1 cellular context compared by ENCODE assay signal in genomic region chr1:94961582-94961981, GRCh38.
TF ChIP-seq lines count a peak whose summit lies in the region.

No MANE protein-coding gene starts in this region.

TF ChIP-seq in HepG2, 621 proteins besides CTCF, POLR2A, EP300 and RAD21 (continued from another document and continues in another):
- TF ChIP-seq, protein P1, sequence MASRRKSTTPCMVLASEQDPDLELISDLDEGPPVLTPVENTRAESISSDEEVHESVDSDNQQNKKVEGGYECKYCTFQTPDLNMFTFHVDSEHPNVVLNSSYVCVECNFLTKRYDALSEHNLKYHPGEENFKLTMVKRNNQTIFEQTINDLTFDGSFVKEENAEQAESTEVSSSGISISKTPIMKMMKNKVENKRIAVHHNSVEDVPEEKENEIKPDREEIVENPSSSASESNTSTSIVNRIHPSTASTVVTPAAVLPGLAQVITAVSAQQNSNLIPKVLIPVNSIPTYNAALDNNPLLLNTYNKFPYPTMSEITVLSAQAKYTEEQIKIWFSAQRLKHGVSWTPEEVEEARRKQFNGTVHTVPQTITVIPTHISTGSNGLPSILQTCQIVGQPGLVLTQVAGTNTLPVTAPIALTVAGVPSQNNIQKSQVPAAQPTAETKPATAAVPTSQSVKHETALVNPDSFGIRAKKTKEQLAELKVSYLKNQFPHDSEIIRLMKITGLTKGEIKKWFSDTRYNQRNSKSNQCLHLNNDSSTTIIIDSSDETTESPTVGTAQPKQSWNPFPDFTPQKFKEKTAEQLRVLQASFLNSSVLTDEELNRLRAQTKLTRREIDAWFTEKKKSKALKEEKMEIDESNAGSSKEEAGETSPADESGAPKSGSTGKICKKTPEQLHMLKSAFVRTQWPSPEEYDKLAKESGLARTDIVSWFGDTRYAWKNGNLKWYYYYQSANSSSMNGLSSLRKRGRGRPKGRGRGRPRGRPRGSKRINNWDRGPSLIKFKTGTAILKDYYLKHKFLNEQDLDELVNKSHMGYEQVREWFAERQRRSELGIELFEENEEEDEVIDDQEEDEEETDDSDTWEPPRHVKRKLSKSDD (CRISPR knock-in tag; IDR thresholded peaks at IDR 0.05; ENCODE audit: low read depth), result no peak
- TF ChIP-seq AHR (CRISPR knock-in tag; IDR thresholded peaks at IDR 0.05), result no peak
- peak; percentile 50 for TF ChIP-seq HNF4A (CRISPR knock-in tag; IDR thresholded peaks at IDR 0.05)
- no peak for TF ChIP-seq ZSCAN22 (CRISPR knock-in tag; IDR thresholded peaks at IDR 0.05)
- no peak for TF ChIP-seq ZFP1 (CRISPR knock-in tag; IDR thresholded peaks at IDR 0.05)
- TF ChIP-seq BCL3 (CRISPR knock-in tag; IDR thresholded peaks at IDR 0.05), result no peak
- no peak for TF ChIP-seq ZBTB7B (CRISPR knock-in tag; IDR thresholded peaks at IDR 0.05)
- no peak for TF ChIP-seq ZNF747 (CRISPR knock-in tag; IDR thresholded peaks at IDR 0.05; ENCODE audit: borderline replicate concordance)
- no peak for TF ChIP-seq SMARCC2 (IDR thresholded peaks at IDR 0.05)
- no peak for TF ChIP-seq MYC (CRISPR knock-in tag; IDR thresholded peaks at IDR 0.05; ENCODE audit: borderline replicate concordance)
- TF ChIP-seq ZMYM4 (CRISPR knock-in tag; IDR thresholded peaks at IDR 0.05), result peak; percentile 61; the same call in 1 of the 2 replicates
- TF ChIP-seq ZNF317 (CRISPR knock-in tag; IDR thresholded peaks at IDR 0.05), result no peak
- no peak for TF ChIP-seq RFXAP (CRISPR knock-in tag; IDR thresholded peaks at IDR 0.05; ENCODE audit: borderline replicate concordance)
- no peak for TF ChIP-seq POLR2AphosphoS2 (IDR thresholded peaks at IDR 0.05; ENCODE audit: low read depth, low read length)
- no peak for TF ChIP-seq HNRNPH1 (optimal IDR thresholded peaks at IDR 0.05; ENCODE audit: low read depth, low read length)
- TF ChIP-seq GLI4 (CRISPR knock-in tag; IDR thresholded peaks at IDR 0.05; ENCODE audit: borderline replicate concordance), result no peak
- TF ChIP-seq KLF13 (CRISPR knock-in tag; IDR thresholded peaks at IDR 0.05), result no peak
- no peak for TF ChIP-seq PBX3 (CRISPR knock-in tag; IDR thresholded peaks at IDR 0.05; ENCODE audit: borderline replicate concordance)
- TF ChIP-seq TEAD3 (CRISPR knock-in tag; optimal IDR thresholded peaks at IDR 0.05; ENCODE audit: borderline replicate concordance), result no peak
- TF ChIP-seq, protein P2, sequence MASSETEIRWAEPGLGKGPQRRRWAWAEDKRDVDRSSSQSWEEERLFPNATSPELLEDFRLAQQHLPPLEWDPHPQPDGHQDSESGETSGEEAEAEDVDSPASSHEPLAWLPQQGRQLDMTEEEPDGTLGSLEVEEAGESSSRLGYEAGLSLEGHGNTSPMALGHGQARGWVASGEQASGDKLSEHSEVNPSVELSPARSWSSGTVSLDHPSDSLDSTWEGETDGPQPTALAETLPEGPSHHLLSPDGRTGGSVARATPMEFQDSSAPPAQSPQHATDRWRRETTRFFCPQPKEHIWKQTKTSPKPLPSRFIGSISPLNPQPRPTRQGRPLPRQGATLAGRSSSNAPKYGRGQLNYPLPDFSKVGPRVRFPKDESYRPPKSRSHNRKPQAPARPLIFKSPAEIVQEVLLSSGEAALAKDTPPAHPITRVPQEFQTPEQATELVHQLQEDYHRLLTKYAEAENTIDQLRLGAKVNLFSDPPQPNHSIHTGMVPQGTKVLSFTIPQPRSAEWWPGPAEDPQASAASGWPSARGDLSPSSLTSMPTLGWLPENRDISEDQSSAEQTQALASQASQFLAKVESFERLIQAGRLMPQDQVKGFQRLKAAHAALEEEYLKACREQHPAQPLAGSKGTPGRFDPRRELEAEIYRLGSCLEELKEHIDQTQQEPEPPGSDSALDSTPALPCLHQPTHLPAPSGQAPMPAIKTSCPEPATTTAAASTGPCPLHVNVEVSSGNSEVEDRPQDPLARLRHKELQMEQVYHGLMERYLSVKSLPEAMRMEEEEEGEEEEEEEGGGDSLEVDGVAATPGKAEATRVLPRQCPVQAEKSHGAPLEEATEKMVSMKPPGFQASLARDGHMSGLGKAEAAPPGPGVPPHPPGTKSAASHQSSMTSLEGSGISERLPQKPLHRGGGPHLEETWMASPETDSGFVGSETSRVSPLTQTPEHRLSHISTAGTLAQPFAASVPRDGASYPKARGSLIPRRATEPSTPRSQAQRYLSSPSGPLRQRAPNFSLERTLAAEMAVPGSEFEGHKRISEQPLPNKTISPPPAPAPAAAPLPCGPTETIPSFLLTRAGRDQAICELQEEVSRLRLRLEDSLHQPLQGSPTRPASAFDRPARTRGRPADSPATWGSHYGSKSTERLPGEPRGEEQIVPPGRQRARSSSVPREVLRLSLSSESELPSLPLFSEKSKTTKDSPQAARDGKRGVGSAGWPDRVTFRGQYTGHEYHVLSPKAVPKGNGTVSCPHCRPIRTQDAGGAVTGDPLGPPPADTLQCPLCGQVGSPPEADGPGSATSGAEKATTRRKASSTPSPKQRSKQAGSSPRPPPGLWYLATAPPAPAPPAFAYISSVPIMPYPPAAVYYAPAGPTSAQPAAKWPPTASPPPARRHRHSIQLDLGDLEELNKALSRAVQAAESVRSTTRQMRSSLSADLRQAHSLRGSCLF (CRISPR knock-in tag; IDR thresholded peaks at IDR 0.05; ENCODE audit: borderline replicate concordance), result no peak
- no peak for TF ChIP-seq HOXA7 (CRISPR knock-in tag; IDR thresholded peaks at IDR 0.05)
- TF ChIP-seq BCL6 (CRISPR knock-in tag; IDR thresholded peaks at IDR 0.05), result peak; percentile 44; the same call in 1 of the 2 replicates
- TF ChIP-seq, protein P3, sequence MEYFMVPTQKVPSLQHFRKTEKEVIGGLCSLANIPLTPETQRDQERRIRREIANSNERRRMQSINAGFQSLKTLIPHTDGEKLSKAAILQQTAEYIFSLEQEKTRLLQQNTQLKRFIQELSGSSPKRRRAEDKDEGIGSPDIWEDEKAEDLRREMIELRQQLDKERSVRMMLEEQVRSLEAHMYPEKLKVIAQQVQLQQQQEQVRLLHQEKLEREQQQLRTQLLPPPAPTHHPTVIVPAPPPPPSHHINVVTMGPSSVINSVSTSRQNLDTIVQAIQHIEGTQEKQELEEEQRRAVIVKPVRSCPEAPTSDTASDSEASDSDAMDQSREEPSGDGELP (IDR thresholded peaks at IDR 0.05; ENCODE audit: borderline replicate concordance, low read depth), result no peak
- no peak for TF ChIP-seq TCF12 (IDR thresholded peaks at IDR 0.05)
- no peak for TF ChIP-seq TCF12 (CRISPR knock-in tag; IDR thresholded peaks at IDR 0.05)
- TF ChIP-seq ATF6 (CRISPR knock-in tag; conservative IDR thresholded peaks at IDR 0.05), result no peak
- TF ChIP-seq ZNF776 (CRISPR knock-in tag; IDR thresholded peaks at IDR 0.05), result no peak
- no peak for TF ChIP-seq HHEX (CRISPR knock-in tag; IDR thresholded peaks at IDR 0.05)
- no peak for TF ChIP-seq PITX1 (CRISPR knock-in tag; IDR thresholded peaks at IDR 0.05)
- TF ChIP-seq YEATS4 (CRISPR knock-in tag; IDR thresholded peaks at IDR 0.05; ENCODE audit: borderline replicate concordance), result no peak
- no peak for TF ChIP-seq WIZ (CRISPR knock-in tag; IDR thresholded peaks at IDR 0.05)
- TF ChIP-seq CBX5 (CRISPR knock-in tag; IDR thresholded peaks at IDR 0.05; ENCODE audit: borderline replicate concordance), result no peak
- no peak for TF ChIP-seq MAZ (IDR thresholded peaks at IDR 0.05; ENCODE audit: borderline replicate concordance, low read depth, low read length)
- no peak for TF ChIP-seq MAZ (CRISPR knock-in tag; IDR thresholded peaks at IDR 0.05; ENCODE audit: low read depth)
- 0 out of 2 replicates have a peak, but pooled peaks have one; percentile 44 for TF ChIP-seq IKZF5 (CRISPR knock-in tag; IDR thresholded peaks at IDR 0.05)
- no peak for TF ChIP-seq U2AF2 (IDR thresholded peaks at IDR 0.05; ENCODE audit: low read depth, low read length)
- no peak for TF ChIP-seq ZNF558 (CRISPR knock-in tag; IDR thresholded peaks at IDR 0.05; ENCODE audit: borderline replicate concordance)
- TF ChIP-seq CEBPG (CRISPR knock-in tag; IDR thresholded peaks at IDR 0.05), result no peak; the same call in 1 of the 2 replicates
- TF ChIP-seq ZNF761 (CRISPR knock-in tag; conservative IDR thresholded peaks at IDR 0.05), result no peak
- TF ChIP-seq RARA (CRISPR knock-in tag; IDR thresholded peaks at IDR 0.05), result peak; percentile 75
- TF ChIP-seq, protein P4, sequence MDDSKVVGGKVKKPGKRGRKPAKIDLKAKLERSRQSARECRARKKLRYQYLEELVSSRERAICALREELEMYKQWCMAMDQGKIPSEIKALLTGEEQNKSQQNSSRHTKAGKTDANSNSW (CRISPR knock-in tag; IDR thresholded peaks at IDR 0.05; ENCODE audit: borderline replicate concordance), result no peak
- TF ChIP-seq LCORL (IDR thresholded peaks at IDR 0.05), result no peak
- TF ChIP-seq LCORL (CRISPR knock-in tag; IDR thresholded peaks at IDR 0.05), result no peak
- no peak for TF ChIP-seq ZNF326 (CRISPR knock-in tag; IDR thresholded peaks at IDR 0.05; ENCODE audit: borderline replicate concordance)
- no peak for TF ChIP-seq ZNF563 (CRISPR knock-in tag; IDR thresholded peaks at IDR 0.05)
- TF ChIP-seq, protein P5, sequence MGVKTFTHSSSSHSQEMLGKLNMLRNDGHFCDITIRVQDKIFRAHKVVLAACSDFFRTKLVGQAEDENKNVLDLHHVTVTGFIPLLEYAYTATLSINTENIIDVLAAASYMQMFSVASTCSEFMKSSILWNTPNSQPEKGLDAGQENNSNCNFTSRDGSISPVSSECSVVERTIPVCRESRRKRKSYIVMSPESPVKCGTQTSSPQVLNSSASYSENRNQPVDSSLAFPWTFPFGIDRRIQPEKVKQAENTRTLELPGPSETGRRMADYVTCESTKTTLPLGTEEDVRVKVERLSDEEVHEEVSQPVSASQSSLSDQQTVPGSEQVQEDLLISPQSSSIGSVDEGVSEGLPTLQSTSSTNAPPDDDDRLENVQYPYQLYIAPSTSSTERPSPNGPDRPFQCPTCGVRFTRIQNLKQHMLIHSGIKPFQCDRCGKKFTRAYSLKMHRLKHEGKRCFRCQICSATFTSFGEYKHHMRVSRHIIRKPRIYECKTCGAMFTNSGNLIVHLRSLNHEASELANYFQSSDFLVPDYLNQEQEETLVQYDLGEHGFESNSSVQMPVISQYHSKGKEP (CRISPR knock-in tag; IDR thresholded peaks at IDR 0.05), result no peak
- TF ChIP-seq JARID2 (CRISPR knock-in tag; IDR thresholded peaks at IDR 0.05; ENCODE audit: insufficient replicate concordance), result no peak
- no peak for TF ChIP-seq GATAD1 (CRISPR knock-in tag; IDR thresholded peaks at IDR 0.05)
- TF ChIP-seq IKZF4 (CRISPR knock-in tag; IDR thresholded peaks at IDR 0.05; ENCODE audit: borderline replicate concordance, low read depth, not compliant biosample characterization), result no peak
- TF ChIP-seq PAF1 (CRISPR knock-in tag; IDR thresholded peaks at IDR 0.05), result no peak
- no peak for TF ChIP-seq ZNF296 (CRISPR knock-in tag; conservative IDR thresholded peaks at IDR 0.05)
- no peak for TF ChIP-seq TBX3 (IDR thresholded peaks at IDR 0.05; ENCODE audit: borderline replicate concordance)
- no peak for TF ChIP-seq ZNF703 (CRISPR knock-in tag; IDR thresholded peaks at IDR 0.05; ENCODE audit: borderline replicate concordance)
- TF ChIP-seq HOXA3 (CRISPR knock-in tag; IDR thresholded peaks at IDR 0.05), result peak; percentile 63
- TF ChIP-seq RNF219 (CRISPR knock-in tag; IDR thresholded peaks at IDR 0.05), result no peak
